Comparison of ENCODE assay signal across 8 cellular contexts in genomic region chr7:5421626-5422323, GRCh38. TPM values are rescaled to one million over a fixed set of nuclear protein-coding genes. Genes with fewer than 3 reads are reported as not detected.
DNase-seq lines count a peak whose midpoint lies in the region; ATAC-seq and TF ChIP-seq lines count a peak whose summit lies in the region.

No MANE protein-coding gene starts in this region.

- H3K36me3 ChIP-seq in breast epithelium (no peaks in the 10 kb centered on the region), skeletal muscle satellite cell (ENCODE audit: insufficient read depth, low read length) (peaks cover 6% of the 10 kb centered on the region)

- H3K27ac ChIP-seq in breast epithelium, result peak overlapping the region; percentile 99

- TF ChIP-seq POLR2A in breast epithelium (IDR thresholded peaks at IDR 0.05), result no peak

- DNase-seq in NOMO-1 (lab: John Stamatoyannopoulos, UW; ENCODE audit: unreplicated experiment in 2 of 2) (peak; percentile 15 to 20), NOMO-1 treated with DMSO at 0.1 percent for 48 hours (lab: John Stamatoyannopoulos, UW; ENCODE audit: unreplicated experiment) (no peak), NCI-H526 treated with DMSO at 0.1 percent for 48 hours (lab: John Stamatoyannopoulos, UW) (peak; percentile 31), breast epithelium (ENCODE audit: low spot score in 2 of 2) (peak in 1 of 2 donors; percentile 54), iris pigment epithelial cell (ENCODE audit: low read depth) (peak; percentile 81), UCSD-AML1 (lab: John Stamatoyannopoulos, UW; ENCODE audit: unreplicated experiment) (no peak)

- peaks cover 0 to 15% of the 10 kb centered on the region in 2 donors for H3K4me1 ChIP-seq in breast epithelium
- H3K4me1 ChIP-seq in skeletal muscle satellite cell (ENCODE audit: control insufficient read depth, insufficient read depth, low read length), result peaks cover 21% of the 10 kb centered on the region

- H3K27me3 ChIP-seq in breast epithelium (no peaks in the 10 kb centered on the region), skeletal muscle satellite cell (ENCODE audit: control insufficient read depth, insufficient read depth, low read length) (no peaks in the 10 kb centered on the region)

- no peak for ATAC-seq in GM21423 (IDR thresholded peaks at IDR 0.05; ENCODE audit: unreplicated experiment)

- peak overlapping the region; percentile 99 for H3K9ac ChIP-seq in skeletal muscle satellite cell (ENCODE audit: low read depth, low read length)

- H3K4me3 ChIP-seq in breast epithelium, result peak overlapping the region; percentile 93 to 98 (median 95)
- H3K4me3 ChIP-seq in skeletal muscle satellite cell (ENCODE audit: low read length), result peak overlapping the region; percentile 97

- intact Hi-C loops in breast epithelium (cut with DNase I; ENCODE audit: low total_unique reads), result no loop called here

- no peak for TF ChIP-seq CTCF in breast epithelium (IDR thresholded peaks at IDR 0.05)

- H3K9me3 ChIP-seq in breast epithelium (no peaks in the 10 kb centered on the region), skeletal muscle satellite cell (replicated peaks; ENCODE audit: low read length) (no peaks in the 10 kb centered on the region)

- peak overlapping the region; percentile 87 for H3K4me2 ChIP-seq in skeletal muscle satellite cell (ENCODE audit: low read length)

RNA-seq across cellular contexts. Expression of gene TNRC18, which starts 1.9 kb away (rescaled TPM):
- 10 to 100 TPM; 32.2 to 72.4 (median 36.9) TPM for total RNA-seq in breast epithelium
- total RNA-seq in skeletal muscle satellite cell (2012; rRNA removed), result 40.8 and 49.7 TPM in 2 replicates

Comparison
In these comparisons a context has a peak if more than half of its experiments do, and no peak if none do; other contexts are left out.
1. DNase-seq: peak in NOMO-1 (2 of 2), NCI-H526 treated with DMSO at 0.1 percent for 48 hours (single experiment) and iris pigment epithelial cell (single experiment); none in NOMO-1 treated with DMSO at 0.1 percent for 48 hours (single experiment) and UCSD-AML1 (single experiment).